21 cellular contexts compared by ENCODE assay signal in genomic region chr22:17882162-17882561, GRCh38.
"Had no signal": no experiment of that assay in that cellular context is flagged by ENCODE, and none has a peak within 500 bp of the region (broad histone marks: within the 10 kb centered on the region; RNA-seq: fewer than 3 reads in every experiment).

No MANE protein-coding gene starts in this region.

- H3K4me1 Mint-ChIP-seq: activated CD4-positive, alpha-beta memory T cell treated with anti-CD3 and anti-CD28 coated beads, Interleukin-2, amount 10 ng/mL, durations not matched to agents 7 days and 5 days; activated CD4-positive, alpha-beta T cell treated with anti-CD3 and anti-CD28 coated beads, Interleukin-2, amount 10 ng/mL, durations not matched to agents 24 days and 14 days; naive thymus-derived CD4-positive, alpha-beta T cell; neural crest cell had no signal

- H3K4me1 ChIP-seq: body of pancreas had no signal

- H3K9me3 ChIP-seq: body of pancreas, sigmoid colon, thoracic aorta had no signal

- H3K27me3 ChIP-seq: body of pancreas, cardiac muscle cell, sigmoid colon had no signal

- H3K27ac ChIP-seq: body of pancreas, cardiac muscle cell, sigmoid colon, thoracic aorta, VCaP had no signal

- H3K4me3 ChIP-seq: body of pancreas, cardiac muscle cell, lung, sigmoid colon, thoracic aorta had no signal

- H3K4me3 Mint-ChIP-seq: activated CD4-positive, alpha-beta memory T cell treated with anti-CD3 and anti-CD28 coated beads, Interleukin-2, amount 10 ng/mL, durations not matched to agents 7 days and 5 days; activated CD4-positive, alpha-beta T cell treated with anti-CD3 and anti-CD28 coated beads, Interleukin-2, amount 10 ng/mL, durations not matched to agents 24 days and 14 days; activated T-cell treated with anti-CD3 and anti-CD28 coated beads, Interleukin-2, amount 50 U/mL, for 72 hours; dendritic cell treated with granulocyte-macrophage colony-stimulating factor and Interleukin-4, amounts not matched to agents 40 ng/mL and 50 ng/mL, for 4 days; naive thymus-derived CD4-positive, alpha-beta T cell; neural crest cell; T-helper 1 cell treated with Interleukin-12 subunit alpha and Interleukin-12 subunit beta and Interleukin-4 antibody, amounts not matched to agents 30 μg/mL and 1 μg/mL, for 36 hours had no signal

- H3K27me3 Mint-ChIP-seq: activated CD4-positive, alpha-beta memory T cell treated with anti-CD3 and anti-CD28 coated beads, Interleukin-2, amount 10 ng/mL, durations not matched to agents 7 days and 5 days; activated CD4-positive, alpha-beta T cell treated with anti-CD3 and anti-CD28 coated beads, Interleukin-2, amount 10 ng/mL, durations not matched to agents 24 days and 14 days; dendritic cell treated with granulocyte-macrophage colony-stimulating factor and Interleukin-4, amounts not matched to agents 40 ng/mL and 50 ng/mL, for 4 days; naive thymus-derived CD4-positive, alpha-beta T cell had no signal

- ATAC-seq: activated CD4-positive, CD25-positive, alpha-beta regulatory T cell treated with anti-CD3 and anti-CD28 coated beads, Interleukin-2, amount 50 U/mL, for 24 hours; activated T-cell treated with anti-CD3 and anti-CD28 coated beads, Interleukin-2, amount 50 U/mL, for 72 hours; body of pancreas; left lobe of liver; naive thymus-derived CD4-positive, alpha-beta T cell had no signal

- DNase-seq: activated CD4-positive, alpha-beta memory T cell treated with anti-CD3 and anti-CD28 coated beads, Interleukin-2, amount 10 ng/mL, durations not matched to agents 7 days and 5 days; activated CD4-positive, alpha-beta T cell treated with anti-CD3 and anti-CD28 coated beads, Interleukin-2, amount 10 ng/mL, durations not matched to agents 24 days and 14 days; activated gamma-delta T cell; activated naive CD4-positive, alpha-beta T cell treated with anti-CD3 and anti-CD28 coated beads, Interleukin-2, amount 50 U/mL, for 16 hours; activated T-cell treated with anti-CD3 and anti-CD28 coated beads, Interleukin-2, amount 50 U/mL, for 72 hours; anterior cingulate cortex; body of pancreas; effector CD4-positive, alpha-beta T cell; naive thymus-derived CD4-positive, alpha-beta T cell; sigmoid colon; stimulated activated CD4-positive, alpha-beta T cell treated with anti-CD3 and anti-CD28 coated beads, Interleukin-2, amount 100 ng/mL, for 48 hours; stimulated activated naive CD4-positive, alpha-beta T cell treated with Interleukin-2 at 50 U/mL for 16 hours had no signal

- H3K27ac Mint-ChIP-seq: activated CD4-positive, alpha-beta memory T cell treated with anti-CD3 and anti-CD28 coated beads, Interleukin-2, amount 10 ng/mL, durations not matched to agents 7 days and 5 days; activated CD4-positive, alpha-beta T cell treated with anti-CD3 and anti-CD28 coated beads, Interleukin-2, amount 10 ng/mL, durations not matched to agents 24 days and 14 days; activated T-cell treated with anti-CD3 and anti-CD28 coated beads, Interleukin-2, amount 50 U/mL, for 72 hours; dendritic cell treated with granulocyte-macrophage colony-stimulating factor and Interleukin-4, amounts not matched to agents 40 ng/mL and 50 ng/mL, for 4 days; naive thymus-derived CD4-positive, alpha-beta T cell; T-helper 1 cell treated with Interleukin-12 subunit alpha and Interleukin-12 subunit beta and Interleukin-4 antibody, amounts not matched to agents 30 μg/mL and 1 μg/mL, for 36 hours had no signal
